11 cellular contexts compared by ENCODE assay signal in genomic region chr5:74240783-74241750, GRCh38.
DNase-seq lines count a peak whose midpoint lies in the region; ATAC-seq and TF ChIP-seq lines count a peak whose summit lies in the region.
"Had no signal": no experiment of that assay in that cellular context is flagged by ENCODE, and none has a peak within 500 bp of the region (broad histone marks: within the 10 kb centered on the region; RNA-seq: fewer than 3 reads in every experiment).

No MANE protein-coding gene starts in this region.

- POLR2A ChIA-PET in IMR-90 (lab: Charles Lee; ENCODE audit: unreplicated experiment) = no interaction called here

- dilution Hi-C loops in IMR-90 (cut with HindIII; ENCODE audit: low sequenced_read_pairs, unreplicated experiment) = no loop called here

- peak overlapping the region; percentile 80 for H3K14ac ChIP-seq in IMR-90 (replicated peaks; ENCODE audit: low read depth, low read length)

- H2BK15ac ChIP-seq in IMR-90 (ENCODE audit: low read depth, low read length) = peak overlapping the region; percentile 27; the same call in 1 of the 3 replicates

- peak overlapping the region; percentile 62 for H2AK5ac ChIP-seq in IMR-90 (ENCODE audit: low read depth, low read length)

- ATAC-seq in IMR-90 (ENCODE audit: low read depth) (no peak), HG02763 (IDR thresholded peaks at IDR 0.05; ENCODE audit: unreplicated experiment) (no peak)

- H3K9me3 ChIP-seq in IMR-90 (ENCODE audit: control insufficient read depth, insufficient read depth, low read length) = no peaks in the 10 kb centered on the region

- no peak overlapping the region for H3K4me2 ChIP-seq in IMR-90 (ENCODE audit: low read depth, low read length)

- H4K91ac ChIP-seq in IMR-90 (ENCODE audit: insufficient read depth, low read depth, low read length) = no peak overlapping the region

- peaks cover 6% of the 10 kb centered on the region for H3K4me1 Mint-ChIP-seq in chondrocyte (ENCODE audit: low read depth)

- peaks cover 4% of the 10 kb centered on the region for H3K9me1 ChIP-seq in IMR-90 (ENCODE audit: insufficient read depth, low read length)

- peak overlapping the region; percentile 49 for H2BK20ac ChIP-seq in IMR-90 (ENCODE audit: low read depth, low read length)

- peaks cover 3% of the 10 kb centered on the region; the same call in 1 of the 2 replicates for H3K4me1 ChIP-seq in IMR-90 (ENCODE audit: control insufficient read depth, insufficient read depth, low read length)

- H3K36me3 Mint-ChIP-seq in chondrocyte (ENCODE audit: low read depth) = no peaks in the 10 kb centered on the region
- H3K36me3 Mint-ChIP-seq: brain had no signal

- H3K27me3 ChIP-seq in IMR-90 (ENCODE audit: control insufficient read depth, insufficient read depth, low read length) = no peaks in the 10 kb centered on the region

- H3K23ac ChIP-seq in IMR-90 (ENCODE audit: low read depth, low read length) = 0 out of 2 replicates have a peak overlapping the region, but pooled peaks have one; percentile 40

- no peak overlapping the region for H3K9ac ChIP-seq in IMR-90 (ENCODE audit: low read depth, low read length)

- intact Hi-C loops in IMR-90 (cut with micrococcal nuclease) = no loop called here

- H2BK5ac ChIP-seq in IMR-90 (ENCODE audit: low read depth, low read length, poor library complexity, severe bottlenecking) = no peak overlapping the region

- BruUV-seq in IMR-90 (replicated peaks; lab: Mats Ljungman, UMichigan) = no TSS peak

- no peak overlapping the region for H3K4me3 Mint-ChIP-seq in chondrocyte (ENCODE audit: unreplicated experiment)
- H3K4me3 Mint-ChIP-seq: brain had no signal

- H3K4me3 ChIP-seq in IMR-90 (ENCODE audit: insufficient read depth, low read depth, low read length) = no peak overlapping the region

- peak overlapping the region; percentile 75 for H2AFZ ChIP-seq in IMR-90 (replicated peaks; ENCODE audit: low read length, poor library complexity)

- peak overlapping the region; percentile 66 for H2BK120ac ChIP-seq in IMR-90 (ENCODE audit: low read depth, low read length)

- peak overlapping the region in 1 of 2 experiments; percentile 52; a peak in 1 of 4 replicates for H4K8ac ChIP-seq in IMR-90 (ENCODE audit: low read depth in 2 of 2, low read length in 2 of 2)

- TF ChIP-seq RAD21 in IMR-90 (IDR thresholded peaks at IDR 0.05; ENCODE audit: low read length) = no peak

- CTCF ChIA-PET in IMR-90 (lab: Yijun Ruan, JAX) = no interaction called here

- H3K79me1 ChIP-seq in IMR-90 (ENCODE audit: low read depth in 1 of 2, low read length in 2 of 2) = no peaks in the 10 kb centered on the region

- H4K5ac ChIP-seq in IMR-90 (ENCODE audit: low read depth, low read length) = no peak overlapping the region

- no peak overlapping the region for H3K27ac ChIP-seq in IMR-90 (ENCODE audit: insufficient read depth, low read length)

- H3K18ac ChIP-seq in IMR-90 (ENCODE audit: low read depth, low read length) = peak overlapping the region; percentile 40; the same call in 1 of the 2 replicates

- H3K4ac ChIP-seq in IMR-90 (ENCODE audit: low read depth, low read length) = peak overlapping the region; percentile 22

- peak overlapping the region; percentile 11 for H2AK9ac ChIP-seq in IMR-90 (replicated peaks; ENCODE audit: low read depth, low read length, poor library complexity)

- no peaks in the 10 kb centered on the region for H4K20me1 ChIP-seq in IMR-90 (ENCODE audit: insufficient read depth, low read length)

- no peaks in the 10 kb centered on the region for H3K9me3 Mint-ChIP-seq in chondrocyte (ENCODE audit: low read depth)

- no peak overlapping the region for H3K56ac ChIP-seq in IMR-90 (ENCODE audit: extremely low read depth, insufficient read depth, low read length)

- no peaks in the 10 kb centered on the region for H3K27me3 Mint-ChIP-seq in chondrocyte (ENCODE audit: low read depth)
- H3K27me3 Mint-ChIP-seq: brain had no signal

- H3K36me3 ChIP-seq in IMR-90 (ENCODE audit: control insufficient read depth, insufficient read depth, low read length) = no peaks in the 10 kb centered on the region

- no peak overlapping the region for H3K27ac Mint-ChIP-seq in chondrocyte (ENCODE audit: unreplicated experiment)
- H3K27ac Mint-ChIP-seq: brain had no signal

- TF ChIP-seq POLR2A in IMR-90 (IDR thresholded peaks at IDR 0.05; ENCODE audit: low read depth, low read length) = no peak

- TF ChIP-seq CTCF in IMR-90 (conservative IDR thresholded peaks at IDR 0.05; ENCODE audit: low read depth, low read length) = no peak
- no peak for TF ChIP-seq CTCF in chondrocyte (IDR thresholded peaks at IDR 0.05)

- DNase-seq in Ammon's horn (ENCODE audit: low spot score) (peak; percentile 30), IMR-90 (no peak), T1000 (lab: John Stamatoyannopoulos, UW) (peak; percentile 44), kidney tubule cell (ENCODE audit: low spot score) (peak; percentile 24), DMS 273 treated with DMSO at 0.1 percent for 48 hours (lab: John Stamatoyannopoulos, UW) (no peak), GDM1 (lab: John Stamatoyannopoulos, UW) (no peak), chondrocyte (ENCODE audit: low spot score) (no peak)
- DNase-seq: activated CD8-positive, alpha-beta memory T cell treated with anti-CD3 and anti-CD28 coated beads for 24 hours; NCI-H146 had no signal

- 92% methylated on average over 2 of the region's 5 CpGs; no CpG with 5 or more reads in 1 of the 2 experiments for WGBS in IMR-90 (ENCODE audit: extremely low coverage in 2 of 2, insufficient read length in 1 of 2), 2 experiments

- in situ Hi-C loops in IMR-90 (cut with MboI; ENCODE audit: low sequenced_read_pairs) = no loop called here

TF ChIP-seq in IMR-90, 13 proteins besides CTCF, POLR2A, EP300 and RAD21:
- TF ChIP-seq RFX5 (IDR thresholded peaks at IDR 0.05; ENCODE audit: low read depth, low read length) = no peak
- TF ChIP-seq MXI1 (IDR thresholded peaks at IDR 0.05; ENCODE audit: borderline replicate concordance, low read depth, low read length) = no peak
- TF ChIP-seq MAFK (IDR thresholded peaks at IDR 0.05; ENCODE audit: low read depth, low read length) = no peak
- no peak for TF ChIP-seq MAZ (IDR thresholded peaks at IDR 0.05; ENCODE audit: borderline replicate concordance, low read depth, low read length)
- TF ChIP-seq, protein P1, sequence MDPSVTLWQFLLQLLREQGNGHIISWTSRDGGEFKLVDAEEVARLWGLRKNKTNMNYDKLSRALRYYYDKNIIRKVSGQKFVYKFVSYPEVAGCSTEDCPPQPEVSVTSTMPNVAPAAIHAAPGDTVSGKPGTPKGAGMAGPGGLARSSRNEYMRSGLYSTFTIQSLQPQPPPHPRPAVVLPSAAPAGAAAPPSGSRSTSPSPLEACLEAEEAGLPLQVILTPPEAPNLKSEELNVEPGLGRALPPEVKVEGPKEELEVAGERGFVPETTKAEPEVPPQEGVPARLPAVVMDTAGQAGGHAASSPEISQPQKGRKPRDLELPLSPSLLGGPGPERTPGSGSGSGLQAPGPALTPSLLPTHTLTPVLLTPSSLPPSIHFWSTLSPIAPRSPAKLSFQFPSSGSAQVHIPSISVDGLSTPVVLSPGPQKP (IDR thresholded peaks at IDR 0.05; ENCODE audit: borderline replicate concordance, low read depth, low read length) = no peak
- no peak for TF ChIP-seq CHD1 (IDR thresholded peaks at IDR 0.05; ENCODE audit: low read depth, low read length)
- TF ChIP-seq SMC3 (IDR thresholded peaks at IDR 0.05; ENCODE audit: low read depth, low read length) = no peak
- TF ChIP-seq CEBPB (IDR thresholded peaks at IDR 0.05; ENCODE audit: low read depth, low read length) = no peak
- no peak for TF ChIP-seq BHLHE40 (IDR thresholded peaks at IDR 0.05; ENCODE audit: low read depth, low read length)
- no peak for TF ChIP-seq NFE2L2 (IDR thresholded peaks at IDR 0.05; ENCODE audit: low read depth, low read length)
TF ChIP-seq in IMR-90: peak in this region for 0.

Comparison
In these comparisons a context has a peak if more than half of its experiments do, and no peak if none do; other contexts are left out.
1. DNase-seq: peak in Ammon's horn (single experiment), T1000 (single experiment) and kidney tubule cell (single experiment); none in IMR-90 (single experiment), DMS 273 treated with DMSO at 0.1 percent for 48 hours (single experiment), GDM1 (single experiment) and chondrocyte (single experiment).